In genomic region chr17:28812980-28813377, GRCh38 we compare ENCODE assay signal across 8 cellular contexts. TPM values are rescaled to one million over a fixed set of nuclear protein-coding genes. Genes with fewer than 3 reads are reported as not detected.
DNase-seq lines count a peak whose midpoint lies in the region; ATAC-seq and TF ChIP-seq lines count a peak whose summit lies in the region.

No MANE protein-coding gene starts in this region.

- no peaks in the 10 kb centered on the region for H3K27me3 ChIP-seq in CD4-positive, alpha-beta T cell (ENCODE audit: control insufficient read depth, insufficient read depth, low read length)
- H3K27me3 ChIP-seq in NT2/D1 (ENCODE audit: insufficient read depth, insufficient read length): no peaks in the 10 kb centered on the region
- H3K27me3 ChIP-seq in endocrine pancreas (ENCODE audit: control insufficient read depth, insufficient read depth, low read length): no peaks in the 10 kb centered on the region
- no peaks in the 10 kb centered on the region for H3K27me3 ChIP-seq in neuron (ENCODE audit: insufficient read depth, low read length)

- H3K9me3 ChIP-seq in CD4-positive, alpha-beta T cell (ENCODE audit: control insufficient read depth, low read length): no peaks in the 10 kb centered on the region
- no peaks in the 10 kb centered on the region for H3K9me3 ChIP-seq in NT2/D1 (ENCODE audit: insufficient read depth, low read length)
- no peaks in the 10 kb centered on the region for H3K9me3 ChIP-seq in endocrine pancreas (ENCODE audit: control insufficient read depth, low read length)
- no peaks in the 10 kb centered on the region for H3K9me3 ChIP-seq in neuron (ENCODE audit: low read length)

- peak overlapping the region; percentile 92 for H3K4me3 Mint-ChIP-seq in CD4-positive, alpha-beta T cell

- peak overlapping the region; percentile 33 for H3K9ac ChIP-seq in NT2/D1 (ENCODE audit: insufficient read length, low read depth)
- H3K9ac ChIP-seq in endocrine pancreas (ENCODE audit: control insufficient read depth, insufficient read depth, low read length): no peak overlapping the region

- peak overlapping the region; percentile 90 for H3K27ac Mint-ChIP-seq in CD4-positive, alpha-beta T cell

- DNase-seq in CD4-positive, alpha-beta T cell: no peak
- DNase-seq in NT2/D1 (ENCODE audit: low read depth, low spot score): no peak
- DNase-seq in NCI-H2196 treated with DMSO at 0.1 percent for 48 hours (lab: John Stamatoyannopoulos, UW; ENCODE audit: unreplicated experiment): no peak

- CTCF ChIA-PET in CD4-positive, alpha-beta T cell (lab: Charles Lee): interaction anchor here (0.6 to 3.0 kb wide), 5 partner anchors 20 to 90 kb away, joined by 4 to 16 read pairs (median 7); partner anchors contain the start of genes DHRS13, FAM222B and TLCD1

- ATAC-seq in CD4-positive, alpha-beta T cell (ENCODE audit: poor library complexity): no peak
- ATAC-seq in GM21576 (IDR thresholded peaks at IDR 0.05; ENCODE audit: unreplicated experiment) (no peak), HG03565 (IDR thresholded peaks at IDR 0.05; ENCODE audit: unreplicated experiment) (no peak), GM18907 (IDR thresholded peaks at IDR 0.05; ENCODE audit: unreplicated experiment) (no peak)

- H3K27ac ChIP-seq in CD4-positive, alpha-beta T cell (ENCODE audit: low read depth, low read length): peak overlapping the region; percentile 91

- no peaks in the 10 kb centered on the region for H3K27me3 Mint-ChIP-seq in CD4-positive, alpha-beta T cell

- H3K4me3 ChIP-seq in NT2/D1 (ENCODE audit: insufficient read length, low read depth) (peak overlapping the region; percentile 38), endocrine pancreas (ENCODE audit: control insufficient read depth, insufficient read depth, low read length) (peak overlapping the region; percentile 56), neuron (ENCODE audit: low read length) (peak overlapping the region; percentile 59)

- no peaks in the 10 kb centered on the region for H3K4me1 ChIP-seq in NT2/D1 (ENCODE audit: insufficient read depth, insufficient read length)
- H3K4me1 ChIP-seq in endocrine pancreas (ENCODE audit: control insufficient read depth, insufficient read depth, low read length): peaks cover 10% of the 10 kb centered on the region
- H3K4me1 ChIP-seq in neuron (ENCODE audit: insufficient read depth, low read length): peaks cover 17% of the 10 kb centered on the region

- POLR2A ChIA-PET in CD4-positive, alpha-beta T cell (lab: Charles Lee): interaction anchor here (0.6 to 2.0 kb wide), 7 partner anchors 10 to 139 kb away, joined by 3 to 14 read pairs (median 7); partner anchors contain the start of genes FAM222B, RPL23A and TLCD1

- H3K9me3 Mint-ChIP-seq in CD4-positive, alpha-beta T cell: no peaks in the 10 kb centered on the region

- intact Hi-C loops in CD4-positive, alpha-beta T cell (cut with DNase I, micrococcal nuclease): loop anchor here (1.0 to 5.0 kb wide), 8 partner anchors 29 to 166 kb away; partner anchors contain the start of genes BLTP2 (in 1 of the 2), DHRS13 (in 1 of the 2), ERAL1 (in 1 of the 2) and FAM222B (in 1 of the 2)

- H2AFZ ChIP-seq in neuron (ENCODE audit: low read depth, low read length): no peak overlapping the region

- H3K36me3 ChIP-seq in NT2/D1 (ENCODE audit: insufficient read depth, insufficient read length, low read length) (no peaks in the 10 kb centered on the region), endocrine pancreas (ENCODE audit: control insufficient read depth, insufficient read depth, low read length) (no peaks in the 10 kb centered on the region), neuron (ENCODE audit: insufficient read depth, low read length) (no peaks in the 10 kb centered on the region)

- H3K4me1 Mint-ChIP-seq in CD4-positive, alpha-beta T cell (ENCODE audit: low read depth): peaks cover 41% of the 10 kb centered on the region

- TF ChIP-seq CTCF in CD4-positive, alpha-beta T cell (IDR thresholded peaks at IDR 0.05): no peak

- peaks cover 22% of the 10 kb centered on the region for H3K36me3 Mint-ChIP-seq in CD4-positive, alpha-beta T cell (ENCODE audit: low read depth)

RNA-seq across cellular contexts. Expression of gene FAM222B, which starts 29.6 kb away (rescaled TPM):
- total RNA-seq in CD4-positive, alpha-beta T cell: 10 to 100 TPM; 17.3 to 17.5 TPM

RNA-seq across cellular contexts. Expression of gene ERAL1, which starts 41.8 kb away (rescaled TPM):
- total RNA-seq in CD4-positive, alpha-beta T cell: 10 to 100 TPM; 15.6 to 16.8 TPM
